34 cellular contexts compared by ENCODE assay signal in the genomic region with DNA sequence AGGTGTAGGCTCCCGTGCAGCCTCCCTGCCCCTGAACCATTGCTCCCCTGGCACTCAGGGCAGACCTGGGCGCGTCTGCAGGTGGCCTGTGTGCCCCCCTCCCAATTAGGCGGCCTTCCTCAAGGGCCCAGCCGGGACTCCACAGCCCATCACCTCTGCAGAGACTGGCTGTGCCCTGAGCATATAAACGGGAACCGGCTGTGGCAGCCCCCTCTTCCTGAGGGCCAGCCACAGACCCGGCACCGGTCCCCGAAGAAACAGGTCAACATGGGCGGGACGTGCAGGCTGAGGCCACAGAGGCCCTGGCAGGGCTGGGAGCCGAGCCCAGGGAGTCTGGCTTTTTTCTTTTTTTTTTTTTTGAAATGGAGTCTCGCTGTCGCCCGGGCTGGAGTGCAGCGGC. TPM values are rescaled to one million over a fixed set of nuclear protein-coding genes. Genes with fewer than 3 reads are reported as not detected.
DNase-seq lines count a peak whose midpoint lies in the region; ATAC-seq, FAIRE-seq and TF ChIP-seq lines count a peak whose summit lies in the region.
"Had no signal": no experiment of that assay in that cellular context is flagged by ENCODE, and none has a peak within 500 bp of the region (broad histone marks: within the 10 kb centered on the region; RNA-seq: fewer than 3 reads in every experiment).

No MANE protein-coding gene starts in this region.

- no peak overlapping the region for H3K27ac ChIP-seq in kidney (ENCODE audit: low read depth in 2 of 2, low read length in 2 of 2)
- H3K27ac ChIP-seq in rectal smooth muscle tissue (ENCODE audit: low read depth, low read length) = peak overlapping the region; percentile 77
- peak overlapping the region; percentile 24 for H3K27ac ChIP-seq in vagina
- H3K27ac ChIP-seq: hepatocyte, KMS-11, left lung, PC-9, right lobe of liver, uterus had no signal

- H3K4me1 ChIP-seq in kidney (ENCODE audit: control insufficient read depth in 1 of 2, insufficient read depth in 1 of 2, low read depth in 1 of 2, low read length in 2 of 2) (peaks cover 16 to 26% of the 10 kb centered on the region in 2 donors), rectal smooth muscle tissue (ENCODE audit: control insufficient read depth, insufficient read depth, low read length) (peaks cover 25% of the 10 kb centered on the region), vagina (peaks cover 27% of the 10 kb centered on the region)
- H3K4me1 ChIP-seq: Caco-2 had no signal

- no peak overlapping the region for H3K4me3 ChIP-seq in kidney (ENCODE audit: low read length in 2 of 2)
- no peak overlapping the region for H3K4me3 ChIP-seq in rectal smooth muscle tissue (ENCODE audit: low read length)
- no peak overlapping the region for H3K4me3 ChIP-seq in vagina
- H3K4me3 ChIP-seq: gastroesophageal sphincter, hepatocyte, left lung, PC-9, right lobe of liver, uterus had no signal

- no peaks in the 10 kb centered on the region for H3K9me3 ChIP-seq in T-helper 17 cell (ENCODE audit: control insufficient read depth, low read length, poor library complexity, severe bottlenecking)
- H3K9me3 ChIP-seq in kidney (ENCODE audit: control insufficient read depth in 1 of 2, low read length in 2 of 2) = no peaks in the 10 kb centered on the region
- no peaks in the 10 kb centered on the region for H3K9me3 ChIP-seq in vagina
- H3K9me3 ChIP-seq: Caco-2, gastroesophageal sphincter, right lobe of liver, SK-N-SH, uterus had no signal

- H3K27me3 ChIP-seq in rectal smooth muscle tissue (ENCODE audit: control insufficient read depth, insufficient read depth, low read length) (no peaks in the 10 kb centered on the region), vagina (no peaks in the 10 kb centered on the region)
- H3K27me3 ChIP-seq: gastroesophageal sphincter, hepatocyte, left lung, right lobe of liver, uterus had no signal

- TF ChIP-seq POLR2A in vagina (IDR thresholded peaks at IDR 0.05) = no peak

- H3K27ac Mint-ChIP-seq in T-helper 17 cell = peak overlapping the region; percentile 67
- H3K27ac Mint-ChIP-seq: activated CD4-positive, alpha-beta memory T cell treated with anti-CD3 and anti-CD28 coated beads, Interleukin-2, amount 10 ng/mL, durations not matched to agents 7 days and 5 days; activated T-helper 1 cell treated with anti-CD3 and anti-CD28 coated beads, Interleukin-12 subunit alpha, Interleukin-12 subunit beta, Interleukin-2, Interleukin-4 antibody, amounts not matched to agents 30 ng/mL and 10 ng/mL and 1 ng/mL, durations not matched to agents 14 hours and 24 hours and 36 hours; memory B cell had no signal

- H3K36me3 Mint-ChIP-seq in T-helper 17 cell (ENCODE audit: low read depth) = no peaks in the 10 kb centered on the region

- no peak for FAIRE-seq in kidney (lab: Jason Lieb, UNC)
- FAIRE-seq: GM12891 had no signal

- H3K36me3 ChIP-seq in kidney (ENCODE audit: control insufficient read depth in 1 of 2, insufficient read depth in 2 of 2, low read length in 2 of 2) (peaks cover 3 to 4% of the 10 kb centered on the region in 2 donors), rectal smooth muscle tissue (ENCODE audit: control insufficient read depth, insufficient read depth, low read length) (peaks cover 6% of the 10 kb centered on the region), vagina (peaks cover 0 to 17% of the 10 kb centered on the region in 2 donors)
- H3K36me3 ChIP-seq: right lobe of liver, uterus had no signal

- H3K27me3 Mint-ChIP-seq in T-helper 17 cell = no peaks in the 10 kb centered on the region
- H3K27me3 Mint-ChIP-seq: activated CD4-positive, alpha-beta memory T cell treated with anti-CD3 and anti-CD28 coated beads, Interleukin-2, amount 10 ng/mL, durations not matched to agents 7 days and 5 days; brain; memory B cell had no signal

- ATAC-seq in T-helper 17 cell (no peak), HG03565 (IDR thresholded peaks at IDR 0.05; ENCODE audit: unreplicated experiment) (no peak)
- ATAC-seq: gastroesophageal sphincter, left lung, Right ventricle myocardium inferior had no signal

- H3K9ac ChIP-seq in kidney (ENCODE audit: low read length in 2 of 2) = no peak overlapping the region
- H3K9ac ChIP-seq in rectal smooth muscle tissue (ENCODE audit: low read length) = no peak overlapping the region
- H3K9ac ChIP-seq: KMS-11, SK-N-SH had no signal

- TF ChIP-seq CTCF in kidney (IDR thresholded peaks at IDR 0.05; ENCODE audit: borderline replicate concordance, extremely low read depth, insufficient read depth) (no peak), vagina (IDR thresholded peaks at IDR 0.05) (no peak)

- DNase-seq in T-helper 17 cell (no peak), kidney (peak; percentile 80), vagina (ENCODE audit: extremely low spot score in 2 of 2) (no peak), T-helper 9 cell (no peak)
- no peak for DNase-seq in stimulated activated CD4-positive, alpha-beta T cell treated with anti-CD3 and anti-CD28 coated beads, Interleukin-2, amount 100 ng/mL, for 24 hours
- DNase-seq: activated CD4-positive, alpha-beta memory T cell treated with anti-CD3 and anti-CD28 coated beads, Interleukin-2, amount 10 ng/mL, durations not matched to agents 7 days and 5 days; activated CD4-positive, alpha-beta T cell treated with anti-CD3 and anti-CD28 coated beads for 1 hour; activated CD8-positive, alpha-beta memory T cell treated with anti-CD3 and anti-CD28 coated beads, Interleukin-2, amount 50 U/mL, for 48 hours; activated naive CD4-positive, alpha-beta T cell treated with Interleukin-2 at 50 U/mL for 16 hours; Caco-2; cerebellar nuclear complex; DMS53; left lung; NCI-H1436; NCI-H2081; NCI-H345; NCI-H69; PC-9; SK-N-SH; stimulated activated CD4-positive, alpha-beta T cell treated with anti-CD3 and anti-CD28 coated beads, Interleukin-12 subunit alpha, Interleukin-12 subunit beta, amount 100 ng/mL, for 4 hours; stimulated activated CD4-positive, alpha-beta T cell treated with anti-CD3 and anti-CD28 coated beads, Interleukin-4, amount 100 ng/mL, for 1 hour; T-helper 2 cell; uterus had no signal

- intact Hi-C loops in kidney (cut with DNase I) = no loop called here
- intact Hi-C loops in vagina (cut with DNase I) = no loop called here

- peaks cover 14% of the 10 kb centered on the region for H3K4me1 Mint-ChIP-seq in T-helper 17 cell
- H3K4me1 Mint-ChIP-seq: activated CD4-positive, alpha-beta memory T cell treated with anti-CD3 and anti-CD28 coated beads, Interleukin-2, amount 10 ng/mL, durations not matched to agents 7 days and 5 days had no signal

- no peak overlapping the region for H3K4me3 Mint-ChIP-seq in T-helper 17 cell
- H3K4me3 Mint-ChIP-seq: activated CD4-positive, alpha-beta memory T cell treated with anti-CD3 and anti-CD28 coated beads, Interleukin-2, amount 10 ng/mL, durations not matched to agents 7 days and 5 days; activated T-helper 1 cell treated with anti-CD3 and anti-CD28 coated beads, Interleukin-12 subunit alpha, Interleukin-12 subunit beta, Interleukin-2, Interleukin-4 antibody, amounts not matched to agents 30 ng/mL and 10 ng/mL and 1 ng/mL, durations not matched to agents 14 hours and 24 hours and 36 hours; brain; memory B cell had no signal

RNA-seq across cellular contexts. Expression of gene PIAS4, which starts 12.0 kb away (rescaled TPM):
- total RNA-seq in T-helper 17 cell = 10 to 100 TPM; 20.8 to 22.7 TPM
- 25.0 TPM for total RNA-seq in kidney
- polyA plus RNA-seq in kidney (ENCODE audit: insufficient read depth, low read depth, low replicate concordance) = 9.8 TPM
- 14.0 TPM for total RNA-seq in vagina

RNA-seq across cellular contexts. Expression of gene EEF2, which starts 34.3 kb away (rescaled TPM):
- total RNA-seq in T-helper 17 cell (1,000 to 10,000 TPM; 2,788 to 2,859 TPM), kidney (1,813 TPM), vagina (1,702 TPM)
- 1,520 TPM for polyA plus RNA-seq in kidney (ENCODE audit: insufficient read depth, low read depth, low replicate concordance)

RNA-seq across cellular contexts. Expression of gene ZBTB7A, which starts 47.1 kb away (rescaled TPM):
- total RNA-seq in T-helper 17 cell = 10 to 100 TPM; 47.3 to 51.1 TPM
- total RNA-seq in kidney = 53.2 TPM
- polyA plus RNA-seq in kidney (ENCODE audit: insufficient read depth, low read depth, low replicate concordance) = 8.9 TPM
- 60.6 TPM for total RNA-seq in vagina

RNA-seq across cellular contexts. Expression of gene DAPK3, which starts 48.7 kb away (rescaled TPM):
- total RNA-seq in T-helper 17 cell (10 to 100 TPM; 28.7 to 31.3 TPM), kidney (54.6 TPM), vagina (62.4 TPM)
- 30.6 TPM for polyA plus RNA-seq in kidney (ENCODE audit: insufficient read depth, low read depth, low replicate concordance)

Comparison
In these comparisons a context has a peak if more than half of its experiments do, and no peak if none do; other contexts are left out.
1. H3K27ac ChIP-seq: peak in rectal smooth muscle tissue (single experiment) and vagina (single experiment); none in kidney (0 of 2).